30 cellular contexts compared by ENCODE assay signal in the genomic region with DNA sequence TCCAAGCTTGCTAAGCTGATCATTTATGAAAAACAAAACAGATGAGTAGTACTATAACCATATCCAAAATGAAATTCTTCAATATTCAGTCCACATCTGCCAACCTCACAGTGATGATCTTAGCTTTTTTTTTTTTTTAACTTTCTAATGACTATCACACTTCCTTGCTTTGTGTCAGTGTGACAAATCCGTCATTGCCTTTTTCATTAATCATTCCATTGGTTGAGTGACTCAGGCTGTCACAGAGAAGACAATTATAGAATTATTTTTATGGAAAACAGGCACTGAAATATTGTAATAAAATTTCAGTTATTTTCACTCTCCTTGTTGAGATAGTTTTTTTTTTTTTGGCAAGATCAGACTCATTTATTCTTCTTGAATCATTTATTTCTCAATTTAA.
"Had no signal": no experiment of that assay in that cellular context is flagged by ENCODE, and none has a peak within 500 bp of the region (broad histone marks: within the 10 kb centered on the region; RNA-seq: fewer than 3 reads in every experiment).

No MANE protein-coding gene starts in this region.

- DNase-seq: activated B cell treated with CpG ODN at 0.5 μM for 24 hours; activated CD4-positive, alpha-beta memory T cell treated with anti-CD3 and anti-CD28 coated beads for 36 hours; activated CD4-positive, alpha-beta T cell treated with anti-CD3 and anti-CD28 coated beads for 4 hours; activated CD4-positive, alpha-beta T cell treated with anti-CD3 and anti-CD28 coated beads, Interleukin-2, amount 10 ng/mL, durations not matched to agents 24 days and 14 days; activated CD4-positive, alpha-beta T cell treated with anti-CD3 and anti-CD28 coated beads, Interleukin-2, amount 50 U/mL, for 1 hour; activated CD4-positive, alpha-beta T cell treated with anti-CD3 and anti-CD28 coated beads, Interleukin-2, amount 50 U/mL, for 4 hours; activated CD4-positive, CD25-positive, alpha-beta regulatory T cell treated with anti-CD3 and anti-CD28 coated beads, Interleukin-2, amount 50 U/mL, for 72 hours; activated CD8-positive, alpha-beta memory T cell treated with anti-CD3 and anti-CD28 coated beads, Interleukin-2, amount 50 U/mL, for 4 hours; activated CD8-positive, alpha-beta T cell treated with anti-CD3 and anti-CD28 coated beads for 36 hours; activated effector memory CD4-positive, alpha-beta T cell treated with anti-CD3 and anti-CD28 coated beads, Interleukin-2, amount 50 U/mL, for 16 hours; activated naive CD4-positive, alpha-beta T cell treated with anti-CD3 and anti-CD28 coated beads, Interleukin-2, amount 10 ng/mL, durations not matched to agents 7 days and 5 days; activated naive CD4-positive, alpha-beta T cell treated with Interleukin-2 at 50 U/mL for 16 hours; activated naive CD8-positive, alpha-beta T cell treated with anti-CD3 and anti-CD28 coated beads, Interleukin-2, amount 10 ng/mL, durations not matched to agents 7 days and 5 days; activated naive CD8-positive, alpha-beta T cell treated with anti-CD3 and anti-CD28 coated beads, Interleukin-2, amount 50 U/mL, for 24 hours; activated T-cell treated with anti-CD3 and anti-CD28 coated beads for 4 hours; activated T-cell treated with anti-CD3 and anti-CD28 coated beads, Interleukin-2, amount 50 U/mL, for 1 hour; activated T-cell treated with anti-CD3 and anti-CD28 coated beads, Interleukin-2, amount 50 U/mL, for 4 hours; activated T-cell treated with anti-CD3 and anti-CD28 coated beads, Interleukin-2, amount 50 U/mL, for 72 hours; amygdala; anterior cingulate cortex; caudate nucleus; cerebellar nuclear complex; T-helper 1 cell; T-helper 2 cell; T-helper 9 cell had no signal

- H3K27ac ChIP-seq: ascending aorta, cardiac muscle cell, VCaP had no signal

- H3K27me3 ChIP-seq: ascending aorta, cardiac muscle cell had no signal

- H3K36me3 ChIP-seq: ascending aorta, cardiac muscle cell had no signal

- FAIRE-seq: bronchial epithelial cell, TTC549 had no signal

- H3K4me3 ChIP-seq: ascending aorta, cardiac muscle cell had no signal

- H3K9me3 ChIP-seq: ascending aorta had no signal

- H3K4me1 ChIP-seq: ascending aorta had no signal
